Comparison of ENCODE assay signal across 7 cellular contexts in genomic region chr2:240437861-240438809, GRCh38. TPM values are rescaled to one million over a fixed set of nuclear protein-coding genes. Genes with fewer than 3 reads are reported as not detected.
DNase-seq lines count a peak whose midpoint lies in the region; ATAC-seq and TF ChIP-seq lines count a peak whose summit lies in the region.

No MANE protein-coding gene starts in this region.

- in situ Hi-C loops in mammary epithelial cell (cut with MboI; ENCODE audit: low sequenced_read_pairs in 2 of 2), result loop anchor here (5.0 to 10.0 kb wide), 3 partner anchors 63 to 286 kb away; no protein-coding TSS in a partner anchor

- peak; percentile 97 for TF ChIP-seq CTCF in GM10248 (IDR thresholded peaks at IDR 0.05; ENCODE audit: control extremely low read depth, extremely low read depth, low read depth, missing control alignments)
- TF ChIP-seq CTCF in MM.1S (IDR thresholded peaks at IDR 0.05; ENCODE audit: low read length), result peak; percentile 80
- peak; percentile 96 for TF ChIP-seq CTCF in WERI-Rb-1 (IDR thresholded peaks at IDR 0.05; ENCODE audit: low read depth, low read length)
- TF ChIP-seq CTCF in mammary epithelial cell (conservative IDR thresholded peaks at IDR 0.05 in 1 of 2, IDR thresholded peaks at IDR 0.05 in 1 of 2; ENCODE audit: extremely low read depth in 1 of 2, insufficient read depth in 1 of 2, low read depth in 1 of 2, low read length in 2 of 2), result peak; percentile 76 to 97

- WGBS in mammary epithelial cell (ENCODE audit: low coverage, missing lambda C conversion rate), result 5% methylated on average over 19 of the region's 24 CpGs

- no peaks in the 10 kb centered on the region for H3K36me3 ChIP-seq in MM.1S (replicated peaks; ENCODE audit: insufficient read depth, low read length)
- no peaks in the 10 kb centered on the region for H3K36me3 ChIP-seq in WERI-Rb-1
- H3K36me3 ChIP-seq in mammary epithelial cell (ENCODE audit: insufficient read depth, low read length), result no peaks in the 10 kb centered on the region

- H3K27ac ChIP-seq in MM.1S (ENCODE audit: low read length), result no peak overlapping the region
- no peak overlapping the region for H3K27ac ChIP-seq in WERI-Rb-1
- peak overlapping the region; percentile 6 for H3K27ac ChIP-seq in mammary epithelial cell (ENCODE audit: insufficient read depth, low read depth, low read length)

- H3K79me2 ChIP-seq in MM.1S (ENCODE audit: low read length) (no peaks in the 10 kb centered on the region), mammary epithelial cell (ENCODE audit: insufficient read depth, low read length) (peaks cover 81% of the 10 kb centered on the region)

- H3K4me1 ChIP-seq in MM.1S (ENCODE audit: low read length), result no peaks in the 10 kb centered on the region
- peaks cover 68% of the 10 kb centered on the region for H3K4me1 ChIP-seq in mammary epithelial cell (ENCODE audit: insufficient read depth, low read length)

- H3K27me3 ChIP-seq in MM.1S (replicated peaks; ENCODE audit: insufficient read depth, low read length) (peaks cover 10% of the 10 kb centered on the region), WERI-Rb-1 (ENCODE audit: insufficient read depth, low read depth, severe bottlenecking) (no peaks in the 10 kb centered on the region), mammary epithelial cell (ENCODE audit: insufficient read depth, low read length) (no peaks in the 10 kb centered on the region)

- no peak for ATAC-seq in HG03571 (IDR thresholded peaks at IDR 0.05; ENCODE audit: unreplicated experiment)

- CTCF ChIA-PET in GM10248 (lab: Yijun Ruan, JAX), result interaction anchor here (0.7 to 1.6 kb wide), 5 partner anchors 12 to 380 kb away, joined by 3 to 18 read pairs (median 3); no protein-coding TSS in a partner anchor
- CTCF ChIA-PET in mammary epithelial cell (lab: Charles Lee; ENCODE audit: low non-redundant PET), result interaction anchor here (0.6 kb wide), 2 partner anchors 169 to 182 kb away, joined by 3 read pairs; no protein-coding TSS in a partner anchor

- BruUV-seq in mammary epithelial cell (replicated peaks; lab: Mats Ljungman, UMichigan), result no TSS peak

- H3K4me2 ChIP-seq in MM.1S (ENCODE audit: low read depth, low read length) (no peak overlapping the region), mammary epithelial cell (ENCODE audit: insufficient read depth, low read depth, low read length) (peak overlapping the region; percentile 90)

- H2AFZ ChIP-seq in MM.1S (ENCODE audit: low read length) (no peak overlapping the region), mammary epithelial cell (ENCODE audit: low read depth, low read length) (no peak overlapping the region)

- peak; percentile 89 for DNase-seq in GM10248 (ENCODE audit: extremely low spot score)
- peak; percentile 27 for DNase-seq in MM.1S
- peak; percentile 64 for DNase-seq in WERI-Rb-1
- peak; percentile 60 for DNase-seq in mammary epithelial cell
- DNase-seq in islet precursor cell, result peak; percentile 85
- peak; percentile 43 to 52 (median 47) for DNase-seq in stimulated activated CD4-positive, alpha-beta T cell treated with anti-CD3 and anti-CD28 coated beads, Interleukin-1b, Interleukin-23, amount 100 ng/mL, for 24 hours (ENCODE audit: low read depth in 4 of 4, low spot score in 1 of 4)

- dilution Hi-C loops in mammary epithelial cell (cut with HindIII; ENCODE audit: low sequenced_read_pairs), result loop anchor here (10.0 kb wide), 1 partner anchor 203 kb away; no protein-coding TSS in a partner anchor

- H3F3A ChIP-seq in MM.1S (ENCODE audit: insufficient read depth, low read length), result no peaks in the 10 kb centered on the region

- H3K9me3 ChIP-seq in MM.1S (replicated peaks; ENCODE audit: insufficient read depth, low read length), result no peaks in the 10 kb centered on the region
- no peaks in the 10 kb centered on the region for H3K9me3 ChIP-seq in WERI-Rb-1 (ENCODE audit: severe bottlenecking)
- H3K9me3 ChIP-seq in mammary epithelial cell (replicated peaks; ENCODE audit: insufficient read depth, low read length), result no peaks in the 10 kb centered on the region

- H3K9ac ChIP-seq in MM.1S (ENCODE audit: low read length) (no peak overlapping the region), mammary epithelial cell (ENCODE audit: insufficient read depth, low read length) (peak overlapping the region; percentile 34)

- intact Hi-C loops in mammary epithelial cell (cut with micrococcal nuclease), result loop anchor here (1.0 to 10.0 kb wide), 7 partner anchors 59 to 376 kb away; partner anchors contain the start of genes DUSP28 and RNPEPL1

- no peaks in the 10 kb centered on the region for H4K20me1 ChIP-seq in MM.1S (ENCODE audit: insufficient read depth, low read length)
- H4K20me1 ChIP-seq in mammary epithelial cell (ENCODE audit: insufficient read depth, low read length), result no peaks in the 10 kb centered on the region

- POLR2A ChIA-PET in GM10248 (lab: Yijun Ruan, JAX), result no interaction called here

- H3K9me2 ChIP-seq in MM.1S (replicated peaks; ENCODE audit: insufficient read depth, low read length), result no peaks in the 10 kb centered on the region

- H3K4me3 ChIP-seq in MM.1S (ENCODE audit: low read length) (no peak overlapping the region), WERI-Rb-1 (ENCODE audit: low read depth, low read length) (no peak overlapping the region), mammary epithelial cell (replicated peaks in 1 of 3; ENCODE audit: insufficient read depth in 1 of 3, low read depth in 2 of 3, low read length in 3 of 3) (peak overlapping the region; percentile 61 to 74 (median 71))

RNA-seq across cellular contexts. Expression of gene GPC1, which starts 2.7 kb away (rescaled TPM):
- 100 to 1,000 TPM; 238 to 266 TPM for total RNA-seq in mammary epithelial cell
- 178 TPM for polyA plus RNA-seq in mammary epithelial cell
- polyA minus RNA-seq in mammary epithelial cell, result 84.2 TPM

Comparison
In these comparisons a context has a peak if more than half of its experiments do, and no peak if none do; other contexts are left out.
1. DNase-seq: peak in every context shown above with its lines; median percentile 89 in GM10248; 85 in islet precursor cell; 64 in WERI-Rb-1; 60 in mammary epithelial cell; 47 in stimulated activated CD4-positive, alpha-beta T cell treated with anti-CD3 and anti-CD28 coated beads, Interleukin-1b, Interleukin-23, amount 100 ng/mL, for 24 hours; 27 in MM.1S.
2. H3K4me3 ChIP-seq: peak in mammary epithelial cell (3 of 3); none in MM.1S (single experiment) and WERI-Rb-1 (single experiment).
3. Peak in every context shown above with its lines, with median percentiles within 50 percentile points of each other: CTCF ChIP-seq.